In the genomic region with DNA sequence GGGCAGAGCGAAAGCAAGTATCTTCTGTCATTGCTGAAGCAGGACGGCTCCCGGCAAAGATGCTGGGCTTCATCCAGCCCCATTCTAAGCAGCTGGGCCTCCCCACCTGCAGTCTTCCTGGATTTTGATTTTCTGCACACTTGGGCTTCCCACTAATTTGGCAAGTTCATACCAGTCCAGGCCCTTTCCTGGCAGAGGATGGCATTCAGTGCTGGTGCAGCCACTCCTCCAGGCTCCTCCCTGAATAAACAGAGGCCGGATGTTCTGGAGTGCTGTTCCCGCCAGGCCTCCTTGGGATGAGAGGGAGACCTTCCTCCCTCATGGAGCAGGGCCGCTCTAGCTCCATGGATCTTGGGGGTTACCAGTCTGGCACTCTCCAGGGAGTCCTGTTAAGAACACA, we compare ENCODE assay signal across 1 cellular context.
TF ChIP-seq lines count a peak whose summit lies in the region.

No MANE protein-coding gene starts in this region.

TF ChIP-seq in GM23338, 12 proteins besides CTCF, POLR2A, EP300 and RAD21 (continued from another document):
- TF ChIP-seq, protein P1, sequence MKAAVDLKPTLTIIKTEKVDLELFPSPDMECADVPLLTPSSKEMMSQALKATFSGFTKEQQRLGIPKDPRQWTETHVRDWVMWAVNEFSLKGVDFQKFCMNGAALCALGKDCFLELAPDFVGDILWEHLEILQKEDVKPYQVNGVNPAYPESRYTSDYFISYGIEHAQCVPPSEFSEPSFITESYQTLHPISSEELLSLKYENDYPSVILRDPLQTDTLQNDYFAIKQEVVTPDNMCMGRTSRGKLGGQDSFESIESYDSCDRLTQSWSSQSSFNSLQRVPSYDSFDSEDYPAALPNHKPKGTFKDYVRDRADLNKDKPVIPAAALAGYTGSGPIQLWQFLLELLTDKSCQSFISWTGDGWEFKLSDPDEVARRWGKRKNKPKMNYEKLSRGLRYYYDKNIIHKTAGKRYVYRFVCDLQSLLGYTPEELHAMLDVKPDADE (IDR thresholded peaks at IDR 0.05), result no peak
- no peak for TF ChIP-seq EZH2phosphoT487 (IDR thresholded peaks at IDR 0.05; ENCODE audit: unreplicated experiment)
- no peak for TF ChIP-seq ZNF114 (CRISPR knock-in tag; IDR thresholded peaks at IDR 0.05)
- TF ChIP-seq ZNF331 (CRISPR knock-in tag; IDR thresholded peaks at IDR 0.05; ENCODE audit: low read depth), result no peak
- TF ChIP-seq NANOG (IDR thresholded peaks at IDR 0.05; ENCODE audit: borderline replicate concordance), result no peak
